In genomic region chr7:71637578-71637977, GRCh38 we compare ENCODE assay signal across 16 cellular contexts.
A peak's percentile ranks its signal among the peaks of the same experiment; 100 is the strongest.
DNase-seq lines count a peak whose midpoint lies in the region; ATAC-seq and TF ChIP-seq lines count a peak whose summit lies in the region.
"Had no signal": no experiment of that assay in that cellular context is flagged by ENCODE, and none has a peak within 500 bp of the region (broad histone marks: within the 10 kb centered on the region; RNA-seq: fewer than 3 reads in every experiment).

No MANE protein-coding gene starts in this region.

- 34 to 61% (median 42%) methylated on average over 6 of the region's 6 CpGs for WGBS in psoas muscle, 3 donors

- peaks cover 33% of the 10 kb centered on the region for H3K4me1 Mint-ChIP-seq in mesothelial cell of epicardium
- no peaks in the 10 kb centered on the region for H3K4me1 Mint-ChIP-seq in activated T-cell treated with anti-CD3 and anti-CD28 coated beads, Interleukin-2, amount 50 U/mL, for 72 hours (ENCODE audit: low read depth)

- TF ChIP-seq CTCF in fibroblast of pulmonary artery (IDR thresholded peaks at IDR 0.05; ENCODE audit: low read length, missing control alignments) = no peak
- TF ChIP-seq CTCF in psoas muscle (IDR thresholded peaks at IDR 0.05) = no peak
- no peak for TF ChIP-seq CTCF in GM10248 (IDR thresholded peaks at IDR 0.05; ENCODE audit: control extremely low read depth, extremely low read depth, low read depth, missing control alignments)
- no peak for TF ChIP-seq CTCF in mesothelial cell of epicardium (IDR thresholded peaks at IDR 0.05; ENCODE audit: unreplicated experiment)

- no peak overlapping the region for H3K4me3 Mint-ChIP-seq in mesothelial cell of epicardium
- no peak overlapping the region for H3K4me3 Mint-ChIP-seq in activated T-cell treated with anti-CD3 and anti-CD28 coated beads, Interleukin-2, amount 50 U/mL, for 72 hours

- in situ Hi-C loops in G401 (cut with HindIII; ENCODE audit: low sequenced_read_pairs) = no loop called here

- DNase-seq in G401 (ENCODE audit: low spot score) (peak; percentile 92), RKO (ENCODE audit: low spot score) (peak; percentile 41), fibroblast of pulmonary artery (ENCODE audit: low read depth) (peak; percentile 30), psoas muscle (no peak), GM10248 (ENCODE audit: extremely low spot score) (no peak), mesothelial cell of epicardium (ENCODE audit: low spot score in 2 of 2, unreplicated experiment in 2 of 2) (no peak), HuH-7 (ENCODE audit: low spot score) (no peak)
- DNase-seq in activated T-cell treated with anti-CD3 and anti-CD28 coated beads, Interleukin-2, amount 50 U/mL, for 72 hours = no peak
- DNase-seq: activated naive CD4-positive, alpha-beta T cell treated with Interleukin-2 at 50 U/mL for 16 hours; DMS79 treated with DMSO at 0.1 percent for 48 hours; gastrocnemius medialis; NCI-H1930; NCI-H774; small intestine; stimulated activated naive CD8-positive, alpha-beta T cell treated with anti-CD3 and anti-CD28 coated beads, Interleukin-15, Interleukin-2, amounts not matched to agents 100 U/mL and 50 U/mL, for 24 hours had no signal

- H3K9me3 ChIP-seq in psoas muscle = no peaks in the 10 kb centered on the region
- H3K9me3 ChIP-seq: breast epithelium, gastrocnemius medialis had no signal

- no peak overlapping the region for H3K27ac Mint-ChIP-seq in mesothelial cell of epicardium
- no peak overlapping the region for H3K27ac Mint-ChIP-seq in activated T-cell treated with anti-CD3 and anti-CD28 coated beads, Interleukin-2, amount 50 U/mL, for 72 hours

- POLR2A ChIA-PET in GM10248 (lab: Yijun Ruan, JAX) = no interaction called here

- H3K4me3 ChIP-seq in fibroblast of pulmonary artery (replicated peaks; ENCODE audit: low read depth, low read length) = no peak overlapping the region
- no peak overlapping the region for H3K4me3 ChIP-seq in psoas muscle
- H3K4me3 ChIP-seq: breast epithelium, gastrocnemius medialis had no signal

- peak in 3 of 4 donors; percentile 31 to 76 (median 73) for ATAC-seq in psoas muscle
- ATAC-seq in activated T-cell treated with anti-CD3 and anti-CD28 coated beads, Interleukin-2, amount 50 U/mL, for 72 hours (replicated peaks in 1 of 2) = no peak
- ATAC-seq: gastrocnemius medialis; stimulated activated naive CD8-positive, alpha-beta T cell treated with anti-CD3 and anti-CD28 coated beads, Interleukin-15, Interleukin-2, amounts not matched to agents 100 U/mL and 50 U/mL, for 24 hours had no signal

- no peaks in the 10 kb centered on the region for H3K27me3 Mint-ChIP-seq in mesothelial cell of epicardium (ENCODE audit: low read depth)
- H3K27me3 Mint-ChIP-seq in activated T-cell treated with anti-CD3 and anti-CD28 coated beads, Interleukin-2, amount 50 U/mL, for 72 hours (ENCODE audit: low read depth) = no peaks in the 10 kb centered on the region

- no peak overlapping the region for H3K27ac ChIP-seq in psoas muscle
- H3K27ac ChIP-seq: breast epithelium, gastrocnemius medialis had no signal

- no peaks in the 10 kb centered on the region for H3K4me1 ChIP-seq in psoas muscle
- H3K4me1 ChIP-seq: breast epithelium had no signal

- CTCF ChIA-PET in GM10248 (lab: Yijun Ruan, JAX) = no interaction called here

- no peaks in the 10 kb centered on the region for H3K36me3 ChIP-seq in psoas muscle (ENCODE audit: insufficient read depth in 1 of 2, low read depth in 1 of 2)
- H3K36me3 ChIP-seq: breast epithelium, gastrocnemius medialis had no signal

- no peaks in the 10 kb centered on the region for H3K9me3 Mint-ChIP-seq in mesothelial cell of epicardium
- H3K9me3 Mint-ChIP-seq in activated T-cell treated with anti-CD3 and anti-CD28 coated beads, Interleukin-2, amount 50 U/mL, for 72 hours = peaks cover 2 to 5% of the 10 kb centered on the region in 2 donors

- no peaks in the 10 kb centered on the region for H3K36me3 Mint-ChIP-seq in mesothelial cell of epicardium
- H3K36me3 Mint-ChIP-seq in activated T-cell treated with anti-CD3 and anti-CD28 coated beads, Interleukin-2, amount 50 U/mL, for 72 hours (ENCODE audit: insufficient read depth in 2 of 2) = peaks cover 0 to 4% of the 10 kb centered on the region in 2 donors

- intact Hi-C loops in psoas muscle (cut with DNase I) = no loop called here

- H3K27me3 ChIP-seq in psoas muscle (ENCODE audit: insufficient read depth in 3 of 3, low read length in 2 of 3) = no peaks in the 10 kb centered on the region
- H3K27me3 ChIP-seq: breast epithelium, gastrocnemius medialis had no signal

Comparison
In these comparisons a context has a peak if more than half of its experiments do, and no peak if none do; other contexts are left out.
1. DNase-seq: peak in G401 (single experiment), RKO (single experiment) and fibroblast of pulmonary artery (single experiment); none in psoas muscle (0 of 2), GM10248 (single experiment), mesothelial cell of epicardium (0 of 2), HuH-7 (single experiment) and activated T-cell treated with anti-CD3 and anti-CD28 coated beads, Interleukin-2, amount 50 U/mL, for 72 hours (0 of 2).
2. ATAC-seq: peak in psoas muscle (3 of 4); none in activated T-cell treated with anti-CD3 and anti-CD28 coated beads, Interleukin-2, amount 50 U/mL, for 72 hours (0 of 2).